In genomic region chr13:87536499-87536898, GRCh38 we compare ENCODE assay signal across 16 cellular contexts.
DNase-seq lines count a peak whose midpoint lies in the region; ATAC-seq and TF ChIP-seq lines count a peak whose summit lies in the region.
"Had no signal": no experiment of that assay in that cellular context is flagged by ENCODE, and none has a peak within 500 bp of the region (broad histone marks: within the 10 kb centered on the region; RNA-seq: fewer than 3 reads in every experiment).

No MANE protein-coding gene starts in this region.

- H3K4me1 ChIP-seq in foreskin keratinocyte = peaks cover 10% of the 10 kb centered on the region
- H3K4me1 ChIP-seq: BLaER1 treated with 17β-estradiol and CSF1 and Interleukin-3, amounts not matched to agents 10 nM and 100 nM; esophagus muscularis mucosa; spleen had no signal

- ATAC-seq in GM18870 (IDR thresholded peaks at IDR 0.05; ENCODE audit: unreplicated experiment) (peak; percentile 28), HG02852 (IDR thresholded peaks at IDR 0.05; ENCODE audit: unreplicated experiment) (peak; percentile 51), HG03565 (IDR thresholded peaks at IDR 0.05; ENCODE audit: unreplicated experiment) (peak; percentile 51), foreskin keratinocyte (peak; percentile 51)
- ATAC-seq: activated CD8-positive, alpha-beta memory T cell treated with anti-CD3 and anti-CD28 coated beads, Interleukin-2, amount 10 ng/mL, durations not matched to agents 7 days and 5 days had no signal

- no peak overlapping the region for H3K27ac ChIP-seq in foreskin keratinocyte
- H3K27ac ChIP-seq: BLaER1 treated with 17β-estradiol and CSF1 and Interleukin-3, amounts not matched to agents 10 nM and 100 nM; esophagus muscularis mucosa; spleen; WERI-Rb-1 had no signal

- no peaks in the 10 kb centered on the region for H3K27me3 ChIP-seq in foreskin keratinocyte
- H3K27me3 ChIP-seq: BLaER1 treated with 17β-estradiol and CSF1 and Interleukin-3, amounts not matched to agents 10 nM and 100 nM; esophagus muscularis mucosa; spleen had no signal

- DNase-seq in foreskin keratinocyte (peak in 1 of 2 donors; percentile 5), NCI-H2081 (lab: John Stamatoyannopoulos, UW) (no peak), NCI-H187 treated with DMSO at 0.1 percent for 48 hours (lab: John Stamatoyannopoulos, UW) (no peak), epidermal melanocyte (ENCODE audit: insufficient read length, low spot score) (no peak)
- no peak for DNase-seq in activated CD4-positive, CD25-positive, alpha-beta regulatory T cell treated with anti-CD3 and anti-CD28 coated beads, Interleukin-2, amount 50 U/mL, for 72 hours
- DNase-seq: activated CD8-positive, alpha-beta memory T cell treated with anti-CD3 and anti-CD28 coated beads, Interleukin-2, amount 10 ng/mL, durations not matched to agents 7 days and 5 days; Kasumi-1; nucleus accumbens; SK-N-SH; spleen; WERI-Rb-1 had no signal

- no peak for TF ChIP-seq CTCF in foreskin keratinocyte (conservative IDR thresholded peaks at IDR 0.05)
